ENCODE assay signal across 2 cellular contexts in genomic region chr19:40344422-40344821, GRCh38.
TF ChIP-seq lines count a peak whose summit lies in the region.

No MANE protein-coding gene starts in this region.

TF ChIP-seq in IMR-90, 13 proteins besides CTCF, POLR2A, EP300 and RAD21:
- TF ChIP-seq MXI1 (IDR thresholded peaks at IDR 0.05; ENCODE audit: borderline replicate concordance, low read depth, low read length) (no peak), FOS (IDR thresholded peaks at IDR 0.05; ENCODE audit: low read depth, low read length) (no peak), NFE2L2 (IDR thresholded peaks at IDR 0.05; ENCODE audit: low read depth, low read length) (no peak), RFX5 (IDR thresholded peaks at IDR 0.05; ENCODE audit: low read depth, low read length) (no peak), CEBPB (IDR thresholded peaks at IDR 0.05; ENCODE audit: low read depth, low read length) (no peak), RCOR1 (IDR thresholded peaks at IDR 0.05; ENCODE audit: insufficient replicate concordance, low read length) (no peak), SMC3 (IDR thresholded peaks at IDR 0.05; ENCODE audit: low read depth, low read length) (no peak), ELK1 (IDR thresholded peaks at IDR 0.05; ENCODE audit: borderline replicate concordance, low read depth, low read length) (no peak), MAZ (IDR thresholded peaks at IDR 0.05; ENCODE audit: borderline replicate concordance, low read depth, low read length) (no peak), CHD1 (IDR thresholded peaks at IDR 0.05; ENCODE audit: low read depth, low read length) (no peak), MAFK (IDR thresholded peaks at IDR 0.05; ENCODE audit: low read depth, low read length) (no peak), BHLHE40 (IDR thresholded peaks at IDR 0.05; ENCODE audit: low read depth, low read length) (no peak), USF2 (IDR thresholded peaks at IDR 0.05; ENCODE audit: low read depth, low read length) (no peak)

TF ChIP-seq in HepG2, 621 proteins besides CTCF, POLR2A, EP300 and RAD21:
- no peak for TF ChIP-seq ZNF496 (CRISPR knock-in tag; IDR thresholded peaks at IDR 0.05; ENCODE audit: insufficient replicate concordance)
- no peak for TF ChIP-seq ZNF577 (CRISPR knock-in tag; IDR thresholded peaks at IDR 0.05; ENCODE audit: borderline replicate concordance, low read depth)
